ENCODE assay signal across 27 cellular contexts in the genomic region with DNA sequence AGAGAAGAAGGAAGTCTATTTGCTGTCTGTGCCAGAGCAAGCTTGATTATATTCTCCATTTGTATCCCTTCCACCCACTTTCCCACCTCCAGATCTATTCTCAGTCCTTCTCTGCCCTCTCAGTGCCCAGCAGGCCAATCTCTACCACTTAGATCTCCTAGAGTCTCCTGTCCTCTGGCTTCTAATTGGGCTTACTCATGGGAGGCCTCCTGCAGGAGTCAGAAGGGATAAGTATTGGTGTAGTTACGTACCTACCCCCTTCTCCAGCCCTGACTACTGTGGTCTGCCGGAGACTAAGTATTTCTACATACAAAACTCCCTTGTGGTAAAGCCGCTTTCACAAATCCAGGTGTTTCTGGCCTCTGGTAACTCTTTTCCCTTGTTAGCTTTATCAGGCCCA.
"Had no signal": no experiment of that assay in that cellular context is flagged by ENCODE, and none has a peak within 500 bp of the region (broad histone marks: within the 10 kb centered on the region; RNA-seq: fewer than 3 reads in every experiment).

No MANE protein-coding gene starts in this region.

- H3K9me3 ChIP-seq: esophagus squamous epithelium, gastrocnemius medialis, lower lobe of right lung had no signal

- H3K27ac ChIP-seq: coronary artery, dorsolateral prefrontal cortex, epithelial cell of prostate, esophagus squamous epithelium, gastrocnemius medialis, heart right ventricle, left lung, lower lobe of right lung had no signal

- ATAC-seq: esophagus mucosa, gastrocnemius medialis, heart right ventricle, left cardiac atrium, left lung, left ventricle myocardium superior, lower lobe of right lung, mucosa of descending colon had no signal

- H3K27me3 ChIP-seq: esophagus squamous epithelium, gastrocnemius medialis, heart right ventricle, left lung had no signal

- DNase-seq: dermis blood vessel endothelial cell; dorsolateral prefrontal cortex; effector CD4-positive, alpha-beta T cell; effector memory CD4-positive, alpha-beta T cell; erythroblast; esophagus squamous epithelium; foreskin fibroblast; foreskin melanocyte; gastrocnemius medialis; glutamatergic neuron; head of caudate nucleus; heart right ventricle; hippocampal formation; left cardiac atrium; left lung; left ventricle myocardium superior; lower lobe of right lung; mesenchymal stem cell; mucosa of descending colon; naive B cell had no signal

- H3K4me1 ChIP-seq: esophagus squamous epithelium, gastrocnemius medialis, left lung, lower lobe of right lung had no signal

- FAIRE-seq: colon, endometrium, islet of Langerhans, keratinocyte had no signal

- H3K4me3 ChIP-seq: coronary artery, dorsolateral prefrontal cortex, esophagus squamous epithelium, gastrocnemius medialis, heart right ventricle, left lung, lower lobe of right lung, mucosa of descending colon had no signal

- H3K36me3 ChIP-seq: esophagus squamous epithelium, gastrocnemius medialis, heart right ventricle, left lung, lower lobe of right lung had no signal
